ENCODE assay signal across 1 cellular context in the genomic region with DNA sequence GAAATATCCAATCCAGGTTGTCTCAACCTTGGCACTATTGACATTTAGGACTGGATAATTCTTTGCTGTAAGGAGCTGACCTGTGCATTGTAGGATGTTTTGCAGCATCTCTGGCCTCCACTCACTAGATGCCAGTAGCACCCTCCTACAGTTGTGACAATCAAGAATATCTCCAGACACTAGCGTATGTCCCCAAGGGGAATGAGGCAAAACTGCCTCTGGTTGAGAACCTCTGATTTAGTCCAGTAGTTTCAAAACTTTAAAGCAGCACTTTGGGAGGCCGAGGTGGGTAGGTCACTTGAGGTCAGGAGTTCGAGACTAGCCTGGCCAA.
TF ChIP-seq lines count a peak whose summit lies in the region.

No MANE protein-coding gene starts in this region.

TF ChIP-seq in IMR-90, 13 proteins besides CTCF, POLR2A, EP300 and RAD21 (continued from another document):
- TF ChIP-seq FOS (IDR thresholded peaks at IDR 0.05; ENCODE audit: low read depth, low read length) (no peak), MAFK (IDR thresholded peaks at IDR 0.05; ENCODE audit: low read depth, low read length) (no peak), USF2 (IDR thresholded peaks at IDR 0.05; ENCODE audit: low read depth, low read length) (no peak), CEBPB (IDR thresholded peaks at IDR 0.05; ENCODE audit: low read depth, low read length) (no peak)
